17 cellular contexts compared by ENCODE assay signal in genomic region chr5:142966146-142966455, GRCh38.
"Had no signal": no experiment of that assay in that cellular context is flagged by ENCODE, and none has a peak within 500 bp of the region (broad histone marks: within the 10 kb centered on the region; RNA-seq: fewer than 3 reads in every experiment).

No MANE protein-coding gene starts in this region.

- H3K36me3 Mint-ChIP-seq: brain, naive B cell had no signal

- DNase-seq: activated B cell treated with CpG ODN at 0.5 μM for 24 hours; activated CD4-positive, alpha-beta T cell treated with anti-CD3 and anti-CD28 coated beads, Interleukin-2, amount 10 ng/mL, durations not matched to agents 7 days and 5 days; endodermal cell; foreskin fibroblast; naive B cell; nucleus accumbens; right lobe of liver; stimulated activated CD4-positive, alpha-beta T cell treated with anti-CD3 and anti-CD28 coated beads, Interleukin-2, amount 100 ng/mL, for 24 hours; stimulated activated naive CD4-positive, alpha-beta T cell treated with Interleukin-2 at 50 U/mL for 16 hours; T-helper 1 cell; upper lobe of left lung had no signal

- H3K27ac ChIP-seq: right lobe of liver, SK-N-MC had no signal

- H3K27me3 ChIP-seq: right lobe of liver, upper lobe of left lung had no signal

- H3K9me3 ChIP-seq: prostate gland, right lobe of liver, upper lobe of left lung had no signal

- H3K36me3 ChIP-seq: prostate gland, right lobe of liver, upper lobe of left lung had no signal

- H3K4me3 Mint-ChIP-seq: activated B cell treated with CpG ODN at 0.5 μM for 24 hours; activated CD4-positive, alpha-beta T cell treated with anti-CD3 and anti-CD28 coated beads, Interleukin-2, amount 10 ng/mL, durations not matched to agents 7 days and 5 days; activated naive CD4-positive, alpha-beta T cell treated with anti-CD3 and anti-CD28 coated beads, Interleukin-2, amount 50 U/mL, for 24 hours; brain; endodermal cell; naive B cell had no signal

- H3K27ac Mint-ChIP-seq: activated B cell treated with CpG ODN at 0.5 μM for 24 hours; activated CD4-positive, alpha-beta T cell treated with anti-CD3 and anti-CD28 coated beads, Interleukin-2, amount 10 ng/mL, durations not matched to agents 7 days and 5 days; activated naive CD4-positive, alpha-beta T cell treated with anti-CD3 and anti-CD28 coated beads, Interleukin-2, amount 50 U/mL, for 24 hours; activated T-helper 2 cell treated with anti-CD3 and anti-CD28 coated beads, Interferon-gamma antibody, Interleukin-2, Interleukin-4, amounts not matched to agents 10 μg/mL and 5 μg/mL and 100 μg/mL, durations not matched to agents 14 hours and 24 hours and 36 hours; brain had no signal

- H3K4me3 ChIP-seq: prostate gland, right lobe of liver, SK-N-MC, upper lobe of left lung had no signal

- H3K9me3 Mint-ChIP-seq: activated B cell treated with CpG ODN at 0.5 μM for 24 hours; activated naive CD4-positive, alpha-beta T cell treated with anti-CD3 and anti-CD28 coated beads, Interleukin-2, amount 50 U/mL, for 24 hours; activated T-helper 2 cell treated with anti-CD3 and anti-CD28 coated beads, Interferon-gamma antibody, Interleukin-2, Interleukin-4, amounts not matched to agents 10 μg/mL and 5 μg/mL and 100 μg/mL, durations not matched to agents 14 hours and 24 hours and 36 hours; brain had no signal

- ATAC-seq: esophagus mucosa had no signal

- H3K4me1 Mint-ChIP-seq: brain had no signal
